In genomic region chr9:117782931-117783788, GRCh38 we compare ENCODE assay signal across 8 cellular contexts.
DNase-seq lines count a peak whose midpoint lies in the region; ATAC-seq and TF ChIP-seq lines count a peak whose summit lies in the region.

No MANE protein-coding gene starts in this region.

- peak; percentile 96 for TF ChIP-seq CTCF in VCaP (conservative IDR thresholded peaks at IDR 0.05)

- ATAC-seq in GM18520 (IDR thresholded peaks at IDR 0.05; ENCODE audit: unreplicated experiment) (peak; percentile 75), HG03045 (IDR thresholded peaks at IDR 0.05; ENCODE audit: unreplicated experiment) (peak; percentile 77)

- DNase-seq in AG08395 (ENCODE audit: low spot score), result peak; percentile 81
- DNase-seq in NCI-H2107 treated with DMSO at 0.1 percent for 48 hours (lab: John Stamatoyannopoulos, UW; ENCODE audit: unreplicated experiment), result peak; percentile 71
- DNase-seq in central memory CD4-positive, alpha-beta T cell, result peak; percentile 50
- DNase-seq in kidney glomerular epithelial cell (lab: John Stamatoyannopoulos, UW), result peak; percentile 91
- DNase-seq in stimulated activated CD4-positive, alpha-beta T cell treated with anti-CD3 and anti-CD28 coated beads, Interleukin-12 subunit alpha, Interleukin-12 subunit beta, amount 100 ng/mL, for 4 hours, result peak; percentile 21

- H3K27ac ChIP-seq in VCaP, result no peak overlapping the region

Comparison
In these comparisons a context has a peak if more than half of its experiments do, and no peak if none do; other contexts are left out.
1. DNase-seq: peak in every context shown above with its lines; median percentile 91 in kidney glomerular epithelial cell; 81 in AG08395; 71 in NCI-H2107 treated with DMSO at 0.1 percent for 48 hours; 50 in central memory CD4-positive, alpha-beta T cell; 21 in stimulated activated CD4-positive, alpha-beta T cell treated with anti-CD3 and anti-CD28 coated beads, Interleukin-12 subunit alpha, Interleukin-12 subunit beta, amount 100 ng/mL, for 4 hours.